12 cellular contexts compared by ENCODE assay signal in genomic region chr1:94698759-94699502, GRCh38.
DNase-seq lines count a peak whose midpoint lies in the region; ATAC-seq, FAIRE-seq and TF ChIP-seq lines count a peak whose summit lies in the region.
"Had no signal": no experiment of that assay in that cellular context is flagged by ENCODE, and none has a peak within 500 bp of the region (broad histone marks: within the 10 kb centered on the region; RNA-seq: fewer than 3 reads in every experiment).

No MANE protein-coding gene starts in this region.

- peak overlapping the region; percentile 64 for H3K4me2 ChIP-seq in HepG2 (ENCODE audit: low read depth, low read length)

- BruUV-seq in HepG2 (replicated peaks; lab: Mats Ljungman, UMichigan) = no TSS peak

- intact Hi-C loops in HepG2 (cut with micrococcal nuclease; ENCODE audit: unreplicated experiment) = loop anchor here (2.0 to 10.0 kb wide), 2 partner anchors 104 to 144 kb away; no protein-coding TSS in a partner anchor
- intact Hi-C loops in right lobe of liver (cut with DNase I) = no loop called here

- FAIRE-seq in HepG2 (lab: Jason Lieb, UNC) = peak; percentile 59

- H3K4me3 Mint-ChIP-seq in type B pancreatic cell = no peak overlapping the region
- H3K4me3 Mint-ChIP-seq in osteocyte (ENCODE audit: unreplicated experiment) = no peak overlapping the region
- H3K4me3 Mint-ChIP-seq: activated naive CD8-positive, alpha-beta T cell treated with anti-CD3 and anti-CD28 coated beads, Interleukin-2, amount 10 ng/mL, durations not matched to agents 7 days and 5 days; naive B cell had no signal

- TF ChIP-seq EP300 in HepG2 (IDR thresholded peaks at IDR 0.05; ENCODE audit: low read depth in 2 of 2, low read length in 2 of 2) = peak; percentile 11 to 86; a peak in 2 of 4 replicates
- TF ChIP-seq EP300 in HepG2 (CRISPR knock-in tag; IDR thresholded peaks at IDR 0.05; ENCODE audit: borderline replicate concordance) = no peak; the same call in 1 of the 2 replicates

- H3K9ac ChIP-seq in HepG2 (ENCODE audit: insufficient read depth, low read depth, low read length) = peak overlapping the region; percentile 56

- WGBS in HepG2 (ENCODE audit: low lambda C conversion rate) = 6% methylated on average over 3 of the region's 3 CpGs
- WGBS in right lobe of liver (ENCODE audit: insufficient coverage, low coverage, low lambda C conversion rate, missing lambda C conversion rate) = 84% methylated on average over 3 of the region's 3 CpGs

- DNase-seq in HepG2 (ENCODE audit: low spot score) (peak; percentile 78), right lobe of liver (no peak), SK-MEL-5 (ENCODE audit: low read depth, low spot score) (peak; percentile 2), fibroblast of the conjunctiva (ENCODE audit: low read depth) (peak; percentile 21), type B pancreatic cell (ENCODE audit: extremely low spot score, unreplicated experiment) (no peak), osteocyte (ENCODE audit: extremely low spot score, unreplicated experiment) (no peak), HUDEP-2 (lab: John Stamatoyannopoulos, UW; ENCODE audit: unreplicated experiment in 76 of 76) (no peak)
- DNase-seq: activated naive CD8-positive, alpha-beta T cell treated with anti-CD3 and anti-CD28 coated beads, Interleukin-2, amount 10 ng/mL, durations not matched to agents 7 days and 5 days; naive B cell; NCI-H1694 treated with DMSO at 0.1 percent for 48 hours; upper lobe of left lung had no signal

- TF ChIP-seq POLR2A in HepG2 (IDR thresholded peaks at IDR 0.05; ENCODE audit: insufficient read depth in 1 of 2, low read depth in 2 of 2, low read length in 2 of 2) (no peak), right lobe of liver (IDR thresholded peaks at IDR 0.05) (no peak)

- H3K79me2 ChIP-seq in HepG2 (ENCODE audit: insufficient read depth, low read length) = no peaks in the 10 kb centered on the region

- ATAC-seq in HepG2 (peak; percentile 87), right lobe of liver (no peak), HG02623 (IDR thresholded peaks at IDR 0.05; ENCODE audit: unreplicated experiment) (no peak)

- TF ChIP-seq CTCF in HepG2 (CRISPR knock-in tag; IDR thresholded peaks at IDR 0.05) (peak; percentile 66), right lobe of liver (IDR thresholded peaks at IDR 0.05) (no peak), type B pancreatic cell (conservative IDR thresholded peaks at IDR 0.05) (no peak), osteocyte (IDR thresholded peaks at IDR 0.05) (no peak)

- H3K27ac ChIP-seq in HepG2 (ENCODE audit: extremely low read length, insufficient read depth, low read length) = peak overlapping the region; percentile 78
- H3K27ac ChIP-seq in right lobe of liver = no peak overlapping the region
- H3K27ac ChIP-seq: upper lobe of left lung had no signal

- POLR2A ChIA-PET in HepG2 (lab: Yijun Ruan, JAX) = interaction anchor here (0.8 to 2.7 kb wide), 6 partner anchors 11 to 157 kb away, joined by 3 to 8 read pairs (median 4); partner anchors contain the start of gene F3

- no peak overlapping the region for H2AFZ ChIP-seq in HepG2 (ENCODE audit: low read length)

- TF ChIP-seq RAD21 in HepG2 (CRISPR knock-in tag; IDR thresholded peaks at IDR 0.05) = peak; percentile 26; the same call in 1 of the 2 replicates

- H4K20me1 ChIP-seq in HepG2 (ENCODE audit: insufficient read depth, low read length) = no peaks in the 10 kb centered on the region

- H3K36me3 Mint-ChIP-seq in type B pancreatic cell (peaks cover 7% of the 10 kb centered on the region), osteocyte (ENCODE audit: unreplicated experiment) (no peaks in the 10 kb centered on the region)
- H3K36me3 Mint-ChIP-seq: activated naive CD8-positive, alpha-beta T cell treated with anti-CD3 and anti-CD28 coated beads, Interleukin-2, amount 10 ng/mL, durations not matched to agents 7 days and 5 days had no signal

- H3K27me3 Mint-ChIP-seq in type B pancreatic cell = no peaks in the 10 kb centered on the region
- peaks cover 3% of the 10 kb centered on the region for H3K27me3 Mint-ChIP-seq in osteocyte (ENCODE audit: unreplicated experiment)

- H3K4me1 ChIP-seq in HepG2 (ENCODE audit: insufficient read depth, low read length) (peaks cover 62% of the 10 kb centered on the region), right lobe of liver (no peaks in the 10 kb centered on the region)
- H3K4me1 ChIP-seq: upper lobe of left lung had no signal

- in situ Hi-C loops in HepG2 (cut with HindIII; ENCODE audit: extremely low pct_ligation_motif_present, low pct_unique_long_range_greater_than_20kb) (no loop called here), SK-MEL-5 (cut with HindIII; ENCODE audit: low pct_unique_long_range_greater_than_20kb, low sequenced_read_pairs) (no loop called here)

- no peak overlapping the region; a peak in 1 of 6 replicates for H3K4me3 ChIP-seq in HepG2 (replicated peaks in 1 of 3; ENCODE audit: insufficient read depth in 1 of 3, low read depth in 2 of 3, low read length in 3 of 3)
- no peak overlapping the region for H3K4me3 ChIP-seq in right lobe of liver
- H3K4me3 ChIP-seq: upper lobe of left lung had no signal

- no peaks in the 10 kb centered on the region for H3K9me3 ChIP-seq in HepG2 (ENCODE audit: low read length)
- peaks cover 0 to 3% (median 0%) of the 10 kb centered on the region in 4 donors for H3K9me3 ChIP-seq in right lobe of liver
- H3K9me3 ChIP-seq: upper lobe of left lung had no signal

- peaks cover 32% of the 10 kb centered on the region for H3K4me1 Mint-ChIP-seq in type B pancreatic cell (ENCODE audit: unreplicated experiment)
- H3K4me1 Mint-ChIP-seq in osteocyte (ENCODE audit: unreplicated experiment) = peaks cover 23% of the 10 kb centered on the region
- H3K4me1 Mint-ChIP-seq: naive B cell had no signal

- CTCF ChIA-PET in HepG2 (lab: Yijun Ruan, JAX; ENCODE audit: low intra/inter-chr PET ratio, low total read pairs) = interaction anchor here (1.6 kb wide), 1 partner anchor 104 kb away, joined by 5 read pairs; no protein-coding TSS in a partner anchor

- H3K9me3 Mint-ChIP-seq in type B pancreatic cell (peaks cover 12% of the 10 kb centered on the region), osteocyte (ENCODE audit: unreplicated experiment) (no peaks in the 10 kb centered on the region)
- H3K9me3 Mint-ChIP-seq: activated naive CD8-positive, alpha-beta T cell treated with anti-CD3 and anti-CD28 coated beads, Interleukin-2, amount 10 ng/mL, durations not matched to agents 7 days and 5 days had no signal

- no peaks in the 10 kb centered on the region for H3K27me3 ChIP-seq in HepG2 (ENCODE audit: control insufficient read depth in 1 of 2, insufficient read depth in 2 of 2, low read length in 2 of 2)
- H3K27me3 ChIP-seq in right lobe of liver = no peaks in the 10 kb centered on the region
- H3K27me3 ChIP-seq: upper lobe of left lung had no signal

- H3K27ac Mint-ChIP-seq in type B pancreatic cell = peak overlapping the region; percentile 60
- no peak overlapping the region for H3K27ac Mint-ChIP-seq in osteocyte (ENCODE audit: unreplicated experiment)
- H3K27ac Mint-ChIP-seq: activated naive CD8-positive, alpha-beta T cell treated with anti-CD3 and anti-CD28 coated beads, Interleukin-2, amount 10 ng/mL, durations not matched to agents 7 days and 5 days had no signal

- H3K36me3 ChIP-seq in HepG2 (replicated peaks in 1 of 2; ENCODE audit: control insufficient read depth in 1 of 2, insufficient read depth in 2 of 2, low read length in 2 of 2) (no peaks in the 10 kb centered on the region), right lobe of liver (no peaks in the 10 kb centered on the region)
- H3K36me3 ChIP-seq: upper lobe of left lung had no signal

TF ChIP-seq in HepG2, 621 proteins besides CTCF, POLR2A, EP300 and RAD21 (continues in another document):
- no peak for TF ChIP-seq NR3C1 (CRISPR knock-in tag; IDR thresholded peaks at IDR 0.05)
- TF ChIP-seq MXI1 (IDR thresholded peaks at IDR 0.05; ENCODE audit: borderline replicate concordance, low read depth, low read length) = no peak
- TF ChIP-seq HOXA9 (CRISPR knock-in tag; IDR thresholded peaks at IDR 0.05; ENCODE audit: borderline replicate concordance) = no peak
- no peak for TF ChIP-seq ZNF280D (CRISPR knock-in tag; IDR thresholded peaks at IDR 0.05)
- TF ChIP-seq ZFP41 (CRISPR knock-in tag; IDR thresholded peaks at IDR 0.05; ENCODE audit: borderline replicate concordance) = no peak
- no peak for TF ChIP-seq ZNF557 (CRISPR knock-in tag; IDR thresholded peaks at IDR 0.05)
- TF ChIP-seq AGO2 (optimal IDR thresholded peaks at IDR 0.05; ENCODE audit: low read depth, low read length) = no peak
- no peak for TF ChIP-seq FOXK1 (CRISPR knock-in tag; IDR thresholded peaks at IDR 0.05; ENCODE audit: borderline replicate concordance, low read depth)
- no peak for TF ChIP-seq ZNF350 (CRISPR knock-in tag; IDR thresholded peaks at IDR 0.05; ENCODE audit: borderline replicate concordance, low read depth)

Comparison
In these comparisons a context has a peak if more than half of its experiments do, and no peak if none do; other contexts are left out.
1. DNase-seq: peak in HepG2 (single experiment), SK-MEL-5 (single experiment) and fibroblast of the conjunctiva (single experiment); none in right lobe of liver (0 of 3), type B pancreatic cell (single experiment), osteocyte (single experiment) and HUDEP-2 (0 of 76).